In genomic region chr20:55058938-55059337, GRCh38 we compare ENCODE assay signal across 9 cellular contexts.
"Had no signal": no experiment of that assay in that cellular context is flagged by ENCODE, and none has a peak within 500 bp of the region (broad histone marks: within the 10 kb centered on the region; RNA-seq: fewer than 3 reads in every experiment).

No MANE protein-coding gene starts in this region.

- H3K4me1 ChIP-seq: HAP-1 had no signal

- ATAC-seq: HCT116 had no signal

- H2AFZ ChIP-seq: GM23248 had no signal

- H3K27ac ChIP-seq: GM23248, HL-60 had no signal

- H3K4me3 ChIP-seq: GM23248, HAP-1 had no signal

- H3K9me3 ChIP-seq: HAP-1 had no signal

- H3K9ac ChIP-seq: GM23248 had no signal

- H3K36me3 ChIP-seq: HAP-1 had no signal

- DNase-seq: GM23248, GOT3, H7, HFFc6, IMR-90, KBM-7 had no signal
